Comparison of ENCODE assay signal across 17 cellular contexts in genomic region chr15:22855791-22856190, GRCh38.
"Had no signal": no experiment of that assay in that cellular context is flagged by ENCODE, and none has a peak within 500 bp of the region (broad histone marks: within the 10 kb centered on the region; RNA-seq: fewer than 3 reads in every experiment).

No MANE protein-coding gene starts in this region.

- H3K27ac Mint-ChIP-seq: activated T-helper 1 cell treated with anti-CD3 and anti-CD28 coated beads, Interleukin-12 subunit alpha, Interleukin-12 subunit beta, Interleukin-2, Interleukin-4 antibody, amounts not matched to agents 30 ng/mL and 10 ng/mL and 1 ng/mL, durations not matched to agents 14 hours and 24 hours and 36 hours; dendritic cell treated with granulocyte-macrophage colony-stimulating factor and Interleukin-4, amounts not matched to agents 40 ng/mL and 50 ng/mL, for 4 days had no signal

- H3K27ac ChIP-seq: brain microvascular endothelial cell, thoracic aorta had no signal

- H3K4me3 ChIP-seq: thoracic aorta had no signal

- ATAC-seq: activated CD4-positive, CD25-positive, alpha-beta regulatory T cell treated with anti-CD3 and anti-CD28 coated beads, Interleukin-2, amount 50 U/mL, for 24 hours; effector memory CD8-positive, alpha-beta T cell had no signal

- H3K27me3 Mint-ChIP-seq: dendritic cell treated with granulocyte-macrophage colony-stimulating factor and Interleukin-4, amounts not matched to agents 40 ng/mL and 50 ng/mL, for 4 days; effector memory CD8-positive, alpha-beta T cell had no signal

- H3K27me3 ChIP-seq: brain microvascular endothelial cell had no signal

- FAIRE-seq: TTC549, urothelium cell line had no signal

- H3K4me1 Mint-ChIP-seq: neural crest cell had no signal

- H3K4me3 Mint-ChIP-seq: activated T-helper 1 cell treated with anti-CD3 and anti-CD28 coated beads, Interleukin-12 subunit alpha, Interleukin-12 subunit beta, Interleukin-2, Interleukin-4 antibody, amounts not matched to agents 30 ng/mL and 10 ng/mL and 1 ng/mL, durations not matched to agents 14 hours and 24 hours and 36 hours; dendritic cell treated with granulocyte-macrophage colony-stimulating factor and Interleukin-4, amounts not matched to agents 40 ng/mL and 50 ng/mL, for 4 days; effector memory CD8-positive, alpha-beta T cell; neural crest cell had no signal

- H3K9me3 ChIP-seq: thoracic aorta had no signal

- DNase-seq: activated CD4-positive, alpha-beta T cell treated with anti-CD3 and anti-CD28 coated beads, Interleukin-2, amount 50 U/mL, for 48 hours; activated naive CD4-positive, alpha-beta T cell treated with Interleukin-2 at 50 U/mL for 16 hours; brain microvascular endothelial cell; cerebellar nuclear complex; effector memory CD8-positive, alpha-beta T cell; hypothalamus; mammary epithelial cell; stimulated activated CD4-positive, alpha-beta T cell treated with anti-CD3 and anti-CD28 coated beads, Interleukin-12 subunit alpha, Interleukin-12 subunit beta, amount 100 ng/mL, for 4 hours; stimulated activated naive CD4-positive, alpha-beta T cell; T-helper 2 cell had no signal
